Comparison of ENCODE assay signal across 19 cellular contexts in genomic region chr7:117036836-117037235, GRCh38.
DNase-seq lines count a peak whose midpoint lies in the region; ATAC-seq, FAIRE-seq and TF ChIP-seq lines count a peak whose summit lies in the region.
"Had no signal": no experiment of that assay in that cellular context is flagged by ENCODE, and none has a peak within 500 bp of the region (broad histone marks: within the 10 kb centered on the region; RNA-seq: fewer than 3 reads in every experiment).

No MANE protein-coding gene starts in this region.

- no peak for TF ChIP-seq EP300 in K562 (IDR thresholded peaks at IDR 0.05; ENCODE audit: low read length)

- no peak for TF ChIP-seq CTCF in HEK293 (tag by site-specific recombination; IDR thresholded peaks at IDR 0.05)
- TF ChIP-seq CTCF in K562 (IDR thresholded peaks at IDR 0.05 in 2 of 3, conservative IDR thresholded peaks at IDR 0.05 in 1 of 3; ENCODE audit: insufficient read depth in 2 of 3, low read depth in 1 of 3, low read length in 3 of 3), result no peak
- TF ChIP-seq CTCF in nephron (IDR thresholded peaks at IDR 0.05; ENCODE audit: unreplicated experiment in 3 of 3), result no peak

- H3K36me3 Mint-ChIP-seq in nephron (ENCODE audit: low read depth), result no peaks in the 10 kb centered on the region
- H3K36me3 Mint-ChIP-seq: CD14-positive monocyte had no signal

- WGBS in K562 (ENCODE audit: insufficient coverage, low coverage, missing lambda C conversion rate), result 79% methylated on average over 5 of the region's 5 CpGs

- peaks cover 5% of the 10 kb centered on the region; the same call in 1 of the 2 replicates for H3K4me1 ChIP-seq in HEK293 (ENCODE audit: control insufficient read depth, insufficient read depth, low read length)
- H3K4me1 ChIP-seq in K562 (replicated peaks in 1 of 2; ENCODE audit: control insufficient read depth in 2 of 2, insufficient read depth in 2 of 2, low read length in 2 of 2), result peaks cover 0 to 3% of the 10 kb centered on the region in 2 experiments; a peak in 2 of 5 replicates

- peaks cover 31% of the 10 kb centered on the region for H3K4me1 Mint-ChIP-seq in nephron

- H2AFZ ChIP-seq in K562 (ENCODE audit: low read depth, low read length), result no peak overlapping the region
- H2AFZ ChIP-seq: PC-9 had no signal

- H3K79me2 ChIP-seq in K562 (ENCODE audit: control insufficient read depth, insufficient read depth, low read length), result peaks cover 63% of the 10 kb centered on the region

- no peak for FAIRE-seq in K562 (lab: Jason Lieb, UNC)
- FAIRE-seq: A204.1 had no signal

- no peak for TF ChIP-seq RAD21 in K562 (CRISPR knock-in tag; conservative IDR thresholded peaks at IDR 0.05 in 1 of 2, IDR thresholded peaks at IDR 0.05 in 1 of 2)

- no peak overlapping the region for H3K9ac ChIP-seq in K562 (ENCODE audit: insufficient read depth in 1 of 2, low read depth in 2 of 2, low read length in 2 of 2)
- H3K9ac ChIP-seq: SK-N-SH had no signal

- no peaks in the 10 kb centered on the region for H3K9me1 ChIP-seq in K562 (ENCODE audit: control insufficient read depth, insufficient read depth, low read length)

- POLR2A ChIA-PET in HEK293 (lab: Yijun Ruan, JAX) (no interaction called here), K562 (lab: Yijun Ruan, JAX) (interaction anchor here (1.1 to 2.8 kb wide), 4 partner anchors 9 to 49 kb away, joined by 4 to 14 read pairs (median 8); no protein-coding TSS in a partner anchor), HEK293T (lab: Yijun Ruan, JAX) (no interaction called here)

- in situ Hi-C loops in K562 (cut with MboI), result no loop called here

- H3K9me3 ChIP-seq in HEK293 (ENCODE audit: control insufficient read depth, insufficient read depth, low read depth, low read length), result no peaks in the 10 kb centered on the region
- no peaks in the 10 kb centered on the region for H3K9me3 ChIP-seq in K562 (replicated peaks; ENCODE audit: control insufficient read depth, insufficient read depth, low read depth, low read length)

- H3K27me3 Mint-ChIP-seq in nephron (ENCODE audit: low read depth), result no peaks in the 10 kb centered on the region

- no peaks in the 10 kb centered on the region for H3K9me3 Mint-ChIP-seq in nephron

- H3K4me2 ChIP-seq in K562 (ENCODE audit: insufficient read depth, low read length), result no peak overlapping the region
- H3K4me2 ChIP-seq: PC-9, SK-N-SH had no signal

- H3K36me3 ChIP-seq in HEK293 (ENCODE audit: control insufficient read depth in 2 of 2, insufficient read depth in 1 of 2, low read length in 2 of 2) (no peaks in the 10 kb centered on the region), K562 (ENCODE audit: control insufficient read depth, insufficient read depth, low read length) (peaks cover 21% of the 10 kb centered on the region)

- no TSS peak for BruUV-seq in K562 (replicated peaks; lab: Mats Ljungman, UMichigan)

- H3K27ac Mint-ChIP-seq in nephron, result peak overlapping the region in 2 of 3 experiments; percentile 20 to 31
- H3K27ac Mint-ChIP-seq: CD14-positive monocyte had no signal

- no peak overlapping the region for H3K27ac ChIP-seq in HEK293 (ENCODE audit: extremely low read depth, low read depth, low read length)
- H3K27ac ChIP-seq in K562 (ENCODE audit: extremely low read depth, low read depth, low read length), result no peak overlapping the region
- H3K27ac ChIP-seq: PC-9 had no signal

- CTCF ChIA-PET in HEK293 (lab: Yijun Ruan, JAX) (interaction anchor here (1.0 kb wide), 1 partner anchor 9 kb away, joined by 3 read pairs; no protein-coding TSS in a partner anchor), K562 (lab: Yijun Ruan, JAX; ENCODE audit: low intra/inter-chr PET ratio) (no interaction called here), HEK293T (lab: Yijun Ruan, JAX) (no interaction called here)

- DNase-seq in NCI-H2029 (lab: John Stamatoyannopoulos, UW) (peak; percentile 23), NCI-H2029 treated with DMSO at 0.1 percent for 48 hours (lab: John Stamatoyannopoulos, UW) (no peak), K562 (ENCODE audit: extremely low read depth in 1 of 4, low spot score in 3 of 4) (no peak), NK-92 (lab: John Stamatoyannopoulos, UW; ENCODE audit: unreplicated experiment) (no peak), HEK293T (ENCODE audit: extremely low spot score) (no peak), HK-2 (ENCODE audit: unreplicated experiment) (no peak)
- DNase-seq: COR-L47, Karpas-422, MM.1S, NCI-H1105, NCI-H1930, NCI-H345, NCI-H526 treated with DMSO at 0.1 percent for 48 hours, PC-9, SK-N-SH had no signal

- no peak overlapping the region for H3K4me3 ChIP-seq in HEK293 (ENCODE audit: low read depth, low read length)
- H3K4me3 ChIP-seq in K562, result no peak overlapping the region
- H3K4me3 ChIP-seq: PC-9 had no signal

- H3K4me3 Mint-ChIP-seq in nephron, result no peak overlapping the region
- H3K4me3 Mint-ChIP-seq: CD14-positive monocyte had no signal

- peak; percentile 9; the same call in 1 of the 3 replicates for ATAC-seq in K562

- H3K27me3 ChIP-seq in K562 (ENCODE audit: control insufficient read depth in 2 of 2, insufficient read depth in 2 of 2, low read length in 2 of 2), result no peaks in the 10 kb centered on the region

- no peak for TF ChIP-seq POLR2A in K562 (conservative IDR thresholded peaks at IDR 0.05)

- H4K20me1 ChIP-seq in K562 (replicated peaks; ENCODE audit: control insufficient read depth, insufficient read depth, low read length), result 0 out of 2 replicates have a peak, but pooled peaks cover 4% of the 10 kb centered on the region

- intact Hi-C loops in K562 (cut with micrococcal nuclease), result no loop called here

TF ChIP-seq in HEK293, 187 proteins besides CTCF, POLR2A, EP300 and RAD21:
- peak; percentile 93 for TF ChIP-seq SCRT1 (tag by site-specific recombination; IDR thresholded peaks at IDR 0.05; ENCODE audit: borderline replicate concordance)
- TF ChIP-seq SCRT2 (tag by site-specific recombination; IDR thresholded peaks at IDR 0.05), result peak; percentile 83
- TF ChIP-seq ZNF48 (tag by site-specific recombination; IDR thresholded peaks at IDR 0.05), result no peak

TF ChIP-seq in K562, 482 proteins besides CTCF, POLR2A, EP300 and RAD21:
- TF ChIP-seq ZNF77 (CRISPR knock-in tag; IDR thresholded peaks at IDR 0.05) (no peak), ZKSCAN8 (CRISPR knock-in tag; IDR thresholded peaks at IDR 0.05) (no peak)

TF ChIP-seq in HEK293T, 16 proteins besides CTCF, POLR2A, EP300 and RAD21:
- TF ChIP-seq ZNF384 (IDR thresholded peaks at IDR 0.05), result no peak
